8 cellular contexts compared by ENCODE assay signal in the genomic region with DNA sequence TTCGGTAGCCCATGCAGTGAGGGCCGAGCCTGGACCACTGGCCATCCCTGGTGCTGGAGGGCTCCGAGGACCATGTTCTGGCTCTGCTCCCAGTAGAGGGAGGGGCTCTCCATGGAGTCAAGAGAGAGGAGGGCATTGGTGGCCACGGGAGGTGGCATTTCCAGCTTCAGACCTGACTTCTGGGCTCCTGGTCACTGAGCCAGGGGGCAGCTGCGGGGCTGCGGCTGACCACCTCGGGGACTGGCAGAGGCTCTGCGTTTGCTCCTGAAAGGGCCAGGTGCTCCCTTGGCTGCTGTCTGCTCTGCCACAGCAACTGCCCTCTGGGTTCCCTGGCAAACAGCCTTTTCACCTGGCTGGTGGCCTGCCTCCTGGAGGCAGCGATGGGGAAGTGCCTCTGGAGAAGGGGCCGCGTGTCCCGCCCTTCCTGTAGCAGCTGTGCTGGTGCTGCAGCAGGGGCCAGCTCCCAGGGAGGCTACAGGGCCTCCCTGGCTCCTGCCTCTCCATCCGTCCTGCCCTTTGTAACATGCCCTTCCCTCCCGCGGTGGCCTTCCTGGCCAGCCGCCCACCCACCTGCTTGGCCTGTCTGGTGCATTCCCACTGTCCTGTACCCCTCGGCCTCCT.
DNase-seq lines count a peak whose midpoint lies in the region; ATAC-seq and TF ChIP-seq lines count a peak whose summit lies in the region.

No MANE protein-coding gene starts in this region.

- peak; percentile 82 for DNase-seq in DMS79 treated with DMSO at 0.1 percent for 48 hours (lab: John Stamatoyannopoulos, UW)
- peak; percentile 11 for DNase-seq in MM.1S
- peak; percentile 35 for DNase-seq in activated naive CD8-positive, alpha-beta T cell treated with anti-CD3 and anti-CD28 coated beads for 36 hours
- DNase-seq in mesenteric fat pad (ENCODE audit: low spot score): peak; percentile 86
- DNase-seq in CD1c-positive myeloid dendritic cell (ENCODE audit: extremely low spot score): no peak
- DNase-seq in AG08395 (ENCODE audit: low spot score): no peak
- DNase-seq in HK-2 (ENCODE audit: unreplicated experiment): no peak

- H3K79me2 ChIP-seq in MM.1S (ENCODE audit: low read length): no peaks in the 10 kb centered on the region

- H3K27ac ChIP-seq in MM.1S (ENCODE audit: low read length): no peak overlapping the region

- no peaks in the 10 kb centered on the region for H3F3A ChIP-seq in MM.1S (ENCODE audit: insufficient read depth, low read length)

- no peak overlapping the region for H2AFZ ChIP-seq in MM.1S (ENCODE audit: low read length)

- no peaks in the 10 kb centered on the region for H3K36me3 ChIP-seq in MM.1S (replicated peaks; ENCODE audit: insufficient read depth, low read length)

- TF ChIP-seq CTCF in MM.1S (IDR thresholded peaks at IDR 0.05; ENCODE audit: low read length): peak; percentile 31; the same call in 1 of the 2 replicates

- no peaks in the 10 kb centered on the region for H3K9me3 ChIP-seq in MM.1S (replicated peaks; ENCODE audit: insufficient read depth, low read length)

- peaks cover 34% of the 10 kb centered on the region for H3K27me3 ChIP-seq in MM.1S (replicated peaks; ENCODE audit: insufficient read depth, low read length)

- peaks cover 45% of the 10 kb centered on the region for H3K27me3 Mint-ChIP-seq in activated naive CD8-positive, alpha-beta T cell treated with anti-CD3 and anti-CD28 coated beads for 36 hours

- no peak for ATAC-seq in HG02642 (IDR thresholded peaks at IDR 0.05; ENCODE audit: poor library complexity, unreplicated experiment)

- no peaks in the 10 kb centered on the region for H3K9me2 ChIP-seq in MM.1S (replicated peaks; ENCODE audit: insufficient read depth, low read length)

- no peaks in the 10 kb centered on the region for H3K36me3 Mint-ChIP-seq in activated naive CD8-positive, alpha-beta T cell treated with anti-CD3 and anti-CD28 coated beads for 36 hours

- H3K4me1 ChIP-seq in MM.1S (ENCODE audit: low read length): no peaks in the 10 kb centered on the region

- H3K4me3 ChIP-seq in MM.1S (ENCODE audit: low read length): no peak overlapping the region

- no peak overlapping the region for H3K4me2 ChIP-seq in MM.1S (ENCODE audit: low read depth, low read length)

- H3K4me1 Mint-ChIP-seq in activated naive CD8-positive, alpha-beta T cell treated with anti-CD3 and anti-CD28 coated beads for 36 hours: no peaks in the 10 kb centered on the region

- H3K9me3 Mint-ChIP-seq in activated naive CD8-positive, alpha-beta T cell treated with anti-CD3 and anti-CD28 coated beads for 36 hours: no peaks in the 10 kb centered on the region

- no peak overlapping the region for H3K27ac Mint-ChIP-seq in activated naive CD8-positive, alpha-beta T cell treated with anti-CD3 and anti-CD28 coated beads for 36 hours

- H4K20me1 ChIP-seq in MM.1S (ENCODE audit: insufficient read depth, low read length): no peaks in the 10 kb centered on the region

- H3K4me3 Mint-ChIP-seq in activated naive CD8-positive, alpha-beta T cell treated with anti-CD3 and anti-CD28 coated beads for 36 hours: no peak overlapping the region

- H3K9ac ChIP-seq in MM.1S (ENCODE audit: low read length): no peak overlapping the region

Comparison
In these comparisons a context has a peak if more than half of its experiments do, and no peak if none do; other contexts are left out.
1. DNase-seq: peak in DMS79 treated with DMSO at 0.1 percent for 48 hours (single experiment), MM.1S (single experiment), activated naive CD8-positive, alpha-beta T cell treated with anti-CD3 and anti-CD28 coated beads for 36 hours (single experiment) and mesenteric fat pad (single experiment); none in CD1c-positive myeloid dendritic cell (single experiment), AG08395 (single experiment) and HK-2 (single experiment).